1 cellular context compared by ENCODE assay signal in genomic region chr12:67630373-67631088, GRCh38.
TF ChIP-seq lines count a peak whose summit lies in the region.

No MANE protein-coding gene starts in this region.

TF ChIP-seq in H1, 55 proteins besides CTCF, POLR2A, EP300 and RAD21 (continued from another document):
- TF ChIP-seq RNF2 (IDR thresholded peaks at IDR 0.05; ENCODE audit: borderline replicate concordance, low read depth, low read length, missing control alignments, poor library complexity, severe bottlenecking) (no peak), SIX5 (IDR thresholded peaks at IDR 0.05; ENCODE audit: low read depth, low read length) (no peak), RFX5 (IDR thresholded peaks at IDR 0.05; ENCODE audit: borderline replicate concordance, low read depth, low read length) (no peak), POU5F1 (IDR thresholded peaks at IDR 0.05; ENCODE audit: low read depth, low read length) (no peak), CBX5 (IDR thresholded peaks at IDR 0.05; ENCODE audit: low read depth, low read length) (no peak), TAF1 (IDR thresholded peaks at IDR 0.05; ENCODE audit: low read depth, low read length) (no peak), SIN3A (conservative IDR thresholded peaks at IDR 0.05 in 1 of 2, IDR thresholded peaks at IDR 0.05 in 1 of 2; ENCODE audit: low read depth in 1 of 2, low read length in 2 of 2) (no peak), CREB1 (IDR thresholded peaks at IDR 0.05) (no peak), RBBP5 (IDR thresholded peaks at IDR 0.05; ENCODE audit: borderline replicate concordance, low read depth, low read length) (no peak), JUND (IDR thresholded peaks at IDR 0.05; ENCODE audit: low read length) (no peak), NANOG (IDR thresholded peaks at IDR 0.05; ENCODE audit: insufficient read depth, low read depth, low read length, poor library complexity, severe bottlenecking) (no peak), MAFK (IDR thresholded peaks at IDR 0.05; ENCODE audit: low read depth, low read length) (no peak)
TF ChIP-seq in H1: peak in this region for 0.
